In the genomic region with DNA sequence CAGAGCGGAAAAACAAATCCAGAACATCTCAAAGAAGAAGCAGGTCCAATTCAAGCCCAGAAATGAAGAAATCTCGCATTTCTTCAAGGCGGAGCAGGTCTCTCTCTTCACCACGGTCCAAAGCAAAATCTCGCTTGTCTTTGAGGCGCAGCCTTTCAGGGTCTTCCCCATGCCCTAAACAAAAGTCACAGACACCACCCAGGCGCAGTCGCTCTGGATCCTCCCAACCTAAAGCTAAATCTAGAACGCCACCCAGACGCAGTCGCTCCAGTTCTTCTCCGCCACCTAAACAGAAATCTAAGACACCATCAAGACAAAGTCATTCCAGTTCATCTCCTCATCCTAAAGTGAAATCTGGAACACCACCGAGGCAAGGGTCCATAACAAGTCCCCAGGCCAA, we compare ENCODE assay signal across 2 cellular contexts.
TF ChIP-seq lines count a peak whose summit lies in the region.

No MANE protein-coding gene starts in this region.

TF ChIP-seq in HCT116, 20 proteins besides CTCF, POLR2A, EP300 and RAD21:
- TF ChIP-seq POLR2AphosphoS5 (IDR thresholded peaks at IDR 0.05; ENCODE audit: low read depth, low read length) (0 out of 2 replicates have a peak, but pooled peaks have one; percentile 1), EZH2phosphoT487 (IDR thresholded peaks at IDR 0.05; ENCODE audit: borderline replicate concordance) (no peak), ZFX (IDR thresholded peaks at IDR 0.05) (no peak)
TF ChIP-seq in HCT116: peak in this region for 1.

TF ChIP-seq in SK-N-SH, 30 proteins besides CTCF, POLR2A, EP300 and RAD21:
- TF ChIP-seq SMC3 (IDR thresholded peaks at IDR 0.05; ENCODE audit: low read depth, low read length) = no peak
- TF ChIP-seq FOSL2 (IDR thresholded peaks at IDR 0.05; ENCODE audit: borderline replicate concordance, low read depth) = no peak
- TF ChIP-seq RXRA (IDR thresholded peaks at IDR 0.05; ENCODE audit: borderline replicate concordance, low read depth) = no peak
- no peak for TF ChIP-seq GABPA (IDR thresholded peaks at IDR 0.05; ENCODE audit: low read depth)
- TF ChIP-seq REST (IDR thresholded peaks at IDR 0.05; ENCODE audit: low read depth, low read length) = no peak
- TF ChIP-seq YY1 (IDR thresholded peaks at IDR 0.05; ENCODE audit: low read depth) = no peak
- TF ChIP-seq USF1 (IDR thresholded peaks at IDR 0.05; ENCODE audit: borderline replicate concordance, low read depth) = no peak
- no peak for TF ChIP-seq TAF1 (IDR thresholded peaks at IDR 0.05; ENCODE audit: borderline replicate concordance, low read depth, low read length)
- no peak for TF ChIP-seq MXI1 (IDR thresholded peaks at IDR 0.05; ENCODE audit: low read depth, low read length)
